ENCODE assay signal across 13 cellular contexts in the genomic region with DNA sequence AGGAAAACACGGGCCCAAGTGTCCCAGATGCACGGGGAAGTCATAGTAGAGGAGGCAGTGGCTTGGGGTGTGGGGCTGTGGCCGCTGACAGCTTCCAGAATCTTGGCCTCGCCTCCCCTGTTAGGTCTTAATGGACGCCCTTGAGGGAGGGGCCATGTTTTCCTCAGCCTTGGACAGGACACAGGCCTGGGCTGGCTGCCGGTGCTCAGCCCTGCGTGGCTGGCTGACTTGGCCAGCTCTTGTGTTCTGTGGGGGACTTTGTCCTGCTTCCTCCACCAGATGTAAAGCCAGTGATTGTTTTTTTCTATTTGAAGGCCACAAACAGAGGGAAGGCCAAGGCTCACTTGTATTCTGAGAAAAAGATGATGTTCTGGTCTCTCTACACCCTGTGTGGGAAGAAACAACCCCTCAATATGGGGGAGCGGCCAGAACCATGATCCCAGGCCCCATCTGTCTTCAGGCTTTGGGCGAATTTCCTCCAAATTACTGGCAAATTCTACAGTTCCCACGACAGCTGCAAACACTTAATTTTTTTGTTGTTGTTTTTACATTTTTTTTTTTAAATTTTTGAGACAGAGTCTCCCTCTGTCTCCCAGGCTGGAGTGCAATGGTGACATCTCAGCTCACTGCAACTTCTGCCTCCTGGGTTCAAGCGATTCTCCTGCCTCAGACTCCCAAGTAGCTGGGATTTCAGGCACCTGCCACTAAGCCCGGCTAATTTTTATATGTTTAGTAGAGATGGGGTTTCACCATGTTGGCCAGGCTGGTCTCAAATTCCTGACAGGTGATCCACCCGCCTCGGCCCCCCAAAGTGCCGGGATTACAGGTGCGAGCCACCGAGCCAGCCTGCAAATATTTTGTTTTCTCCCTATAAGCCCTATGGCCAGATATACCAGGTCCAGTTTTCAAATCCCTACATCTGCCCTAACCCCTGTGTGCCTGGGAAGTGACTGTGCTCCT.
DNase-seq lines count a peak whose midpoint lies in the region; ATAC-seq, FAIRE-seq and TF ChIP-seq lines count a peak whose summit lies in the region.
"Had no signal": no experiment of that assay in that cellular context is flagged by ENCODE, and none has a peak within 500 bp of the region (broad histone marks: within the 10 kb centered on the region; RNA-seq: fewer than 3 reads in every experiment).

No MANE protein-coding gene starts in this region.

- ATAC-seq in activated CD8-positive, alpha-beta T cell treated with anti-CD3 and anti-CD28 coated beads for 36 hours = no peak
- ATAC-seq: activated T-helper 17 cell treated with anti-CD3 and anti-CD28 coated beads, Interleukin-2, amount 50 U/mL, for 72 hours; naive thymus-derived CD8-positive, alpha-beta T cell had no signal

- no peaks in the 10 kb centered on the region for H3K9me3 ChIP-seq in kidney (ENCODE audit: control insufficient read depth in 1 of 2, low read length in 2 of 2)
- no peaks in the 10 kb centered on the region for H3K9me3 ChIP-seq in uterus
- H3K9me3 ChIP-seq: MG63 had no signal

- H3K27me3 Mint-ChIP-seq in activated CD8-positive, alpha-beta T cell treated with anti-CD3 and anti-CD28 coated beads for 36 hours = peaks cover 6% of the 10 kb centered on the region

- intact Hi-C loops in kidney (cut with DNase I) (no loop called here), posterior cingulate gyrus (cut with DNase I) (loop anchor here (2.0 kb wide), 1 partner anchor 54 kb away; no protein-coding TSS in a partner anchor), uterus (cut with DNase I; ENCODE audit: low total_unique reads) (no loop called here)
- intact Hi-C loops in activated CD8-positive, alpha-beta T cell treated with anti-CD3 and anti-CD28 coated beads for 36 hours (cut with micrococcal nuclease) = no loop called here

- CTCF ChIA-PET in activated CD8-positive, alpha-beta T cell treated with anti-CD3 and anti-CD28 coated beads for 36 hours (lab: Charles Lee) = no interaction called here

- H3K36me3 ChIP-seq in kidney (ENCODE audit: control insufficient read depth in 1 of 2, insufficient read depth in 2 of 2, low read length in 2 of 2) (no peaks in the 10 kb centered on the region), uterus (no peaks in the 10 kb centered on the region)
- H3K36me3 ChIP-seq: MG63 had no signal

- H3K4me3 Mint-ChIP-seq in activated CD8-positive, alpha-beta T cell treated with anti-CD3 and anti-CD28 coated beads for 36 hours = no peak overlapping the region
- H3K4me3 Mint-ChIP-seq: activated T-helper 17 cell treated with anti-CD3 and anti-CD28 coated beads, Interleukin-2, amount 50 U/mL, for 72 hours; naive thymus-derived CD8-positive, alpha-beta T cell had no signal

- POLR2A ChIA-PET in activated CD8-positive, alpha-beta T cell treated with anti-CD3 and anti-CD28 coated beads for 36 hours (lab: Charles Lee) = no interaction called here

- TF ChIP-seq CTCF in coronary artery (IDR thresholded peaks at IDR 0.05) (no peak), kidney (IDR thresholded peaks at IDR 0.05; ENCODE audit: borderline replicate concordance, extremely low read depth, insufficient read depth) (no peak), uterus (IDR thresholded peaks at IDR 0.05) (peak in 1 of 4 experiments; percentile 6)
- TF ChIP-seq CTCF in activated CD8-positive, alpha-beta T cell treated with anti-CD3 and anti-CD28 coated beads for 36 hours (IDR thresholded peaks at IDR 0.05) = no peak

- no peak for FAIRE-seq in kidney (lab: Jason Lieb, UNC)
- FAIRE-seq: colon, D721Med had no signal

- no peak overlapping the region for H3K27ac Mint-ChIP-seq in activated CD8-positive, alpha-beta T cell treated with anti-CD3 and anti-CD28 coated beads for 36 hours
- H3K27ac Mint-ChIP-seq: activated T-helper 17 cell treated with anti-CD3 and anti-CD28 coated beads, Interleukin-2, amount 50 U/mL, for 72 hours; naive thymus-derived CD8-positive, alpha-beta T cell had no signal

- H3K36me3 Mint-ChIP-seq in activated CD8-positive, alpha-beta T cell treated with anti-CD3 and anti-CD28 coated beads for 36 hours (ENCODE audit: low read depth) = no peaks in the 10 kb centered on the region

- DNase-seq in coronary artery (ENCODE audit: low spot score) (peak; percentile 78), kidney (peak; percentile 82), posterior cingulate gyrus (peak; percentile 18 to 92 (median 58)), uterus (peak; percentile 84 to 90), H4 (ENCODE audit: low spot score) (no peak), GOT3 (lab: John Stamatoyannopoulos, UW) (no peak)
- no peak for DNase-seq in activated CD8-positive, alpha-beta T cell treated with anti-CD3 and anti-CD28 coated beads for 36 hours
- DNase-seq: MG63, trophoblast cell had no signal

- H3K4me1 ChIP-seq in kidney (ENCODE audit: control insufficient read depth in 1 of 2, insufficient read depth in 1 of 2, low read depth in 1 of 2, low read length in 2 of 2) = peaks cover 5 to 14% of the 10 kb centered on the region in 2 donors
- peaks cover 9 to 13% of the 10 kb centered on the region in 2 donors for H3K4me1 ChIP-seq in uterus

- H3K9ac ChIP-seq in kidney (ENCODE audit: low read length in 2 of 2) = no peak overlapping the region

- peak overlapping the region in 1 of 2 donors; percentile 59 for H3K27ac ChIP-seq in coronary artery
- H3K27ac ChIP-seq in kidney (ENCODE audit: low read depth in 2 of 2, low read length in 2 of 2) = peak overlapping the region; percentile 13 to 57
- H3K27ac ChIP-seq in uterus = peak overlapping the region; percentile 71 to 81

- H3K9me3 Mint-ChIP-seq in activated CD8-positive, alpha-beta T cell treated with anti-CD3 and anti-CD28 coated beads for 36 hours = peaks cover 7% of the 10 kb centered on the region

- H3K4me3 ChIP-seq in coronary artery (no peak overlapping the region), kidney (ENCODE audit: low read length in 2 of 2) (no peak overlapping the region), uterus (no peak overlapping the region)
- H3K4me3 ChIP-seq: MG63 had no signal

- no peak for TF ChIP-seq POLR2A in uterus (IDR thresholded peaks at IDR 0.05)

- H3K4me1 Mint-ChIP-seq in activated CD8-positive, alpha-beta T cell treated with anti-CD3 and anti-CD28 coated beads for 36 hours (ENCODE audit: low read depth) = no peaks in the 10 kb centered on the region
- H3K4me1 Mint-ChIP-seq: activated T-helper 17 cell treated with anti-CD3 and anti-CD28 coated beads, Interleukin-2, amount 50 U/mL, for 72 hours; naive thymus-derived CD8-positive, alpha-beta T cell had no signal

- H3K27me3 ChIP-seq in uterus = no peaks in the 10 kb centered on the region
- H3K27me3 ChIP-seq: MG63 had no signal

Comparison
In these comparisons a context has a peak if more than half of its experiments do, and no peak if none do; other contexts are left out.
1. DNase-seq: peak in coronary artery (single experiment), kidney (single experiment), posterior cingulate gyrus (10 of 10) and uterus (2 of 2); none in H4 (single experiment), GOT3 (single experiment) and activated CD8-positive, alpha-beta T cell treated with anti-CD3 and anti-CD28 coated beads for 36 hours (single experiment).